9 cellular contexts compared by ENCODE assay signal in genomic region chr4:153223418-153223792, GRCh38. TPM values are rescaled to one million over a fixed set of nuclear protein-coding genes. Genes with fewer than 3 reads are reported as not detected.
A peak's percentile ranks its signal among the peaks of the same experiment; 100 is the strongest.
DNase-seq lines count a peak whose midpoint lies in the region; ATAC-seq and TF ChIP-seq lines count a peak whose summit lies in the region.
"Had no signal": no experiment of that assay in that cellular context is flagged by ENCODE, and none has a peak within 500 bp of the region (broad histone marks: within the 10 kb centered on the region; RNA-seq: fewer than 3 reads in every experiment).

No MANE protein-coding gene starts in this region.

- no peak for ATAC-seq in activated B cell treated with CpG ODN at 0.5 μM for 24 hours (ENCODE audit: low read depth)
- no peak for ATAC-seq in stimulated activated memory B cell treated with anti-CD40 and anti-IgM and Interleukin-4, amounts not matched to agents 10 μg/mL and 1 μg/mL and 100 μg/mL, for 72 hours
- no peak for ATAC-seq in GM18520 (IDR thresholded peaks at IDR 0.05; ENCODE audit: unreplicated experiment)

- peak overlapping the region; percentile 22 for H3K4me3 ChIP-seq in hepatocyte

- peaks cover 64% of the 10 kb centered on the region for H3K79me2 ChIP-seq in hepatocyte

- intact Hi-C loops in activated B cell treated with CpG ODN at 0.5 μM for 24 hours (cut with micrococcal nuclease): loop anchor here (2.0 to 10.0 kb wide), 4 partner anchors 71 to 351 kb away; no protein-coding TSS in a partner anchor

- peak overlapping the region; percentile 89 for H3K4me3 Mint-ChIP-seq in activated B cell treated with CpG ODN at 0.5 μM for 24 hours
- H3K4me3 Mint-ChIP-seq in stimulated activated memory B cell treated with anti-CD40 and anti-IgM and Interleukin-4, amounts not matched to agents 10 μg/mL and 1 μg/mL and 100 μg/mL, for 72 hours: peak overlapping the region; percentile 82

- in situ Hi-C loops in GM13976 (cut with MboI; ENCODE audit: low sequenced_read_pairs, unreplicated experiment): no loop called here

- no peak for TF ChIP-seq CTCF in activated B cell treated with CpG ODN at 0.5 μM for 24 hours (IDR thresholded peaks at IDR 0.05)
- no peak for TF ChIP-seq CTCF in hepatocyte (IDR thresholded peaks at IDR 0.05; ENCODE audit: poor library complexity)
- TF ChIP-seq CTCF in GM13976 (IDR thresholded peaks at IDR 0.05; ENCODE audit: borderline replicate concordance, control extremely low read depth, extremely low read depth, insufficient read depth, missing control alignments): no peak

- 17% methylated on average over 9 of the region's 9 CpGs for WGBS in hepatocyte (ENCODE audit: low lambda C conversion rate, missing lambda C conversion rate)

- peak overlapping the region; percentile 83 for H3K4me2 ChIP-seq in hepatocyte

- CTCF ChIA-PET in activated B cell treated with CpG ODN at 0.5 μM for 24 hours (lab: Charles Lee): interaction anchor here (1.2 to 1.3 kb wide), 2 partner anchors 26 to 80 kb away, joined by 3 to 4 read pairs; no protein-coding TSS in a partner anchor

- H3K36me3 Mint-ChIP-seq in activated B cell treated with CpG ODN at 0.5 μM for 24 hours (ENCODE audit: low read depth): peaks cover 5% of the 10 kb centered on the region
- peaks cover 8% of the 10 kb centered on the region for H3K36me3 Mint-ChIP-seq in stimulated activated memory B cell treated with anti-CD40 and anti-IgM and Interleukin-4, amounts not matched to agents 10 μg/mL and 1 μg/mL and 100 μg/mL, for 72 hours

- no peaks in the 10 kb centered on the region for H3K27me3 ChIP-seq in hepatocyte

- no peaks in the 10 kb centered on the region for H3K9me3 ChIP-seq in hepatocyte (ENCODE audit: low read depth)

- H3K36me3 ChIP-seq in hepatocyte (replicated peaks; ENCODE audit: insufficient read depth, low read depth): no peaks in the 10 kb centered on the region

- H3K4me1 Mint-ChIP-seq in activated B cell treated with CpG ODN at 0.5 μM for 24 hours: peaks cover 34% of the 10 kb centered on the region
- peaks cover 32% of the 10 kb centered on the region for H3K4me1 Mint-ChIP-seq in stimulated activated memory B cell treated with anti-CD40 and anti-IgM and Interleukin-4, amounts not matched to agents 10 μg/mL and 1 μg/mL and 100 μg/mL, for 72 hours

- peaks cover 40% of the 10 kb centered on the region for H4K20me1 ChIP-seq in hepatocyte (ENCODE audit: insufficient read depth, poor library complexity, severe bottlenecking)

- POLR2A ChIA-PET in activated B cell treated with CpG ODN at 0.5 μM for 24 hours (lab: Charles Lee): interaction anchor here (1.1 to 1.8 kb wide), 5 partner anchors 15 to 71 kb away, joined by 3 to 9 read pairs (median 4); no protein-coding TSS in a partner anchor

- H3K27ac ChIP-seq in hepatocyte: peak overlapping the region; percentile 96
- H3K27ac ChIP-seq: 22Rv1 had no signal

- peak overlapping the region; percentile 4 for H2AFZ ChIP-seq in hepatocyte

- no peaks in the 10 kb centered on the region for H3K9me2 ChIP-seq in hepatocyte (replicated peaks; ENCODE audit: insufficient read depth)

- H3K9me3 Mint-ChIP-seq in activated B cell treated with CpG ODN at 0.5 μM for 24 hours: peaks cover 5% of the 10 kb centered on the region
- H3K9me3 Mint-ChIP-seq in stimulated activated memory B cell treated with anti-CD40 and anti-IgM and Interleukin-4, amounts not matched to agents 10 μg/mL and 1 μg/mL and 100 μg/mL, for 72 hours: peaks cover 4% of the 10 kb centered on the region

- peak; percentile 32 for DNase-seq in DMS 273 (lab: John Stamatoyannopoulos, UW; ENCODE audit: unreplicated experiment)
- no peak for DNase-seq in DMS 273 treated with DMSO at 0.1 percent for 48 hours (lab: John Stamatoyannopoulos, UW)
- no peak for DNase-seq in activated B cell treated with CpG ODN at 0.5 μM for 24 hours
- no peak for DNase-seq in hepatocyte (ENCODE audit: low spot score)
- no peak for DNase-seq in GM13976 (ENCODE audit: low spot score)
- no peak for DNase-seq in activated CD4-positive, CD25-positive, alpha-beta regulatory T cell (lab: John Stamatoyannopoulos, UW)

- peaks cover 31% of the 10 kb centered on the region for H3K4me1 ChIP-seq in hepatocyte (ENCODE audit: insufficient read depth)

- peak overlapping the region; percentile 7 for H3K27ac Mint-ChIP-seq in activated B cell treated with CpG ODN at 0.5 μM for 24 hours
- peak overlapping the region; percentile 85 for H3K27ac Mint-ChIP-seq in stimulated activated memory B cell treated with anti-CD40 and anti-IgM and Interleukin-4, amounts not matched to agents 10 μg/mL and 1 μg/mL and 100 μg/mL, for 72 hours

- peaks cover 4% of the 10 kb centered on the region for H3K27me3 Mint-ChIP-seq in activated B cell treated with CpG ODN at 0.5 μM for 24 hours
- no peaks in the 10 kb centered on the region for H3K27me3 Mint-ChIP-seq in stimulated activated memory B cell treated with anti-CD40 and anti-IgM and Interleukin-4, amounts not matched to agents 10 μg/mL and 1 μg/mL and 100 μg/mL, for 72 hours

RNA-seq across cellular contexts. Expression of gene TRIM2, which starts 19.2 kb away (rescaled TPM):
- total RNA-seq in activated B cell treated with CpG ODN at 0.5 μM for 24 hours: 5.1 and 5.5 TPM in 2 replicates
- 82.1 and 84.1 TPM in 2 replicates for total RNA-seq in hepatocyte
- 24.4 and 32.0 TPM in 2 replicates for polyA plus RNA-seq in hepatocyte

Comparison
In these comparisons a context has a peak if more than half of its experiments do, and no peak if none do; other contexts are left out.
1. RNA of gene TRIM2, which starts 19.2 kb away (total RNA-seq): 82.1 to 84.1 TPM in hepatocyte; 5.1 to 5.5 TPM in activated B cell treated with CpG ODN at 0.5 μM for 24 hours; every median in the first group is over 10 times any median in the second.